ENCODE assay signal across 33 cellular contexts in genomic region chr4:5815641-5816040, GRCh38.
"Had no signal": no experiment of that assay in that cellular context is flagged by ENCODE, and none has a peak within 500 bp of the region (broad histone marks: within the 10 kb centered on the region; RNA-seq: fewer than 3 reads in every experiment).

No MANE protein-coding gene starts in this region.

- H3K36me3 ChIP-seq: SJSA1 had no signal

- H3K4me3 Mint-ChIP-seq: activated CD4-positive, alpha-beta T cell treated with anti-CD3 and anti-CD28 coated beads for 36 hours; activated CD4-positive, alpha-beta T cell treated with anti-CD3 and anti-CD28 coated beads, Interleukin-2, amount 10 ng/mL, durations not matched to agents 7 days and 5 days; activated CD8-positive, alpha-beta T cell treated with anti-CD3 and anti-CD28 coated beads, Interleukin-2, amount 10 ng/mL, durations not matched to agents 7 days and 5 days; activated naive CD4-positive, alpha-beta T cell treated with anti-CD3 and anti-CD28 coated beads, Interleukin-2, amount 10 ng/mL, durations not matched to agents 7 days and 5 days; activated naive CD8-positive, alpha-beta T cell; activated naive CD8-positive, alpha-beta T cell treated with anti-CD3 and anti-CD28 coated beads, Interleukin-2, amount 50 U/mL, for 24 hours; activated T-cell treated with anti-CD3 and anti-CD28 coated beads, Interleukin-2, amount 50 U/mL, for 24 hours; brain; T-helper 1 cell treated with Interleukin-12 subunit alpha and Interleukin-12 subunit beta and Interleukin-4 antibody, amounts not matched to agents 30 μg/mL and 1 μg/mL, for 36 hours; T-helper 2 cell treated with Interferon-gamma antibody and Interleukin-4, amounts not matched to agents 5 μg/mL and 100 μg/mL, for 36 hours; WTC11 had no signal

- H3K4me3 ChIP-seq: SJSA1 had no signal

- DNase-seq: activated CD4-positive, alpha-beta T cell treated with anti-CD3 and anti-CD28 coated beads for 36 hours; activated CD4-positive, alpha-beta T cell treated with anti-CD3 and anti-CD28 coated beads, Interleukin-2, amount 10 ng/mL, durations not matched to agents 7 days and 5 days; activated CD4-positive, alpha-beta T cell treated with anti-CD3 and anti-CD28 coated beads, Interleukin-2, amount 50 U/mL, for 48 hours; activated CD8-positive, alpha-beta T cell treated with anti-CD3 and anti-CD28 coated beads, Interleukin-2, amount 10 ng/mL, durations not matched to agents 7 days and 5 days; activated naive CD4-positive, alpha-beta T cell treated with anti-CD3 and anti-CD28 coated beads, Interleukin-2, amount 10 ng/mL, durations not matched to agents 7 days and 5 days; activated naive CD8-positive, alpha-beta T cell treated with anti-CD3 and anti-CD28 coated beads, Interleukin-2, amount 50 U/mL, for 24 hours; activated T-cell treated with anti-CD3 and anti-CD28 coated beads, Interleukin-2, amount 50 U/mL, for 24 hours; anterior cingulate cortex; central memory CD4-positive, alpha-beta T cell; MM.1S; MV-4-11; NCI-H1092; NCI-H1436 treated with DMSO at 0.1 percent for 48 hours; NCI-H1694 treated with DMSO at 0.1 percent for 48 hours; NCI-H2029; NCI-H2107; NCI-H2171; NCI-H510A; NCI-H526 treated with DMSO at 0.1 percent for 48 hours; NCI-H774; RPMI8226; SHP77 treated with DMSO at 0.1 percent for 48 hours; SK-N-SH had no signal

- H3K4me1 Mint-ChIP-seq: activated CD4-positive, alpha-beta T cell treated with anti-CD3 and anti-CD28 coated beads for 36 hours; activated CD4-positive, alpha-beta T cell treated with anti-CD3 and anti-CD28 coated beads, Interleukin-2, amount 10 ng/mL, durations not matched to agents 7 days and 5 days; activated naive CD4-positive, alpha-beta T cell treated with anti-CD3 and anti-CD28 coated beads, Interleukin-2, amount 10 ng/mL, durations not matched to agents 7 days and 5 days; activated naive CD8-positive, alpha-beta T cell treated with anti-CD3 and anti-CD28 coated beads, Interleukin-2, amount 50 U/mL, for 24 hours; brain had no signal

- H3K4me1 ChIP-seq: SJSA1 had no signal

- H3K36me3 Mint-ChIP-seq: activated naive CD4-positive, alpha-beta T cell treated with anti-CD3 and anti-CD28 coated beads, Interleukin-2, amount 10 ng/mL, durations not matched to agents 7 days and 5 days; activated naive CD8-positive, alpha-beta T cell had no signal

- H3K9me3 Mint-ChIP-seq: activated CD4-positive, alpha-beta T cell treated with anti-CD3 and anti-CD28 coated beads, Interleukin-2, amount 10 ng/mL, durations not matched to agents 7 days and 5 days; activated naive CD4-positive, alpha-beta T cell treated with anti-CD3 and anti-CD28 coated beads, Interleukin-2, amount 10 ng/mL, durations not matched to agents 7 days and 5 days; activated naive CD8-positive, alpha-beta T cell treated with anti-CD3 and anti-CD28 coated beads, Interleukin-2, amount 50 U/mL, for 24 hours; activated T-helper 2 cell treated with anti-CD3 and anti-CD28 coated beads, Interferon-gamma antibody, Interleukin-2, Interleukin-4, amounts not matched to agents 10 μg/mL and 5 μg/mL and 100 μg/mL, durations not matched to agents 14 hours and 24 hours and 36 hours; T-helper 1 cell treated with Interleukin-12 subunit alpha and Interleukin-12 subunit beta and Interleukin-4 antibody, amounts not matched to agents 30 μg/mL and 1 μg/mL, for 36 hours; T-helper 2 cell treated with Interferon-gamma antibody and Interleukin-4, amounts not matched to agents 5 μg/mL and 100 μg/mL, for 36 hours; WTC11 had no signal

- H3K27me3 Mint-ChIP-seq: activated CD4-positive, alpha-beta T cell treated with anti-CD3 and anti-CD28 coated beads, Interleukin-2, amount 10 ng/mL, durations not matched to agents 7 days and 5 days; activated naive CD4-positive, alpha-beta T cell treated with anti-CD3 and anti-CD28 coated beads, Interleukin-2, amount 10 ng/mL, durations not matched to agents 7 days and 5 days; activated naive CD8-positive, alpha-beta T cell; activated naive CD8-positive, alpha-beta T cell treated with anti-CD3 and anti-CD28 coated beads, Interleukin-2, amount 50 U/mL, for 24 hours; activated T-cell treated with anti-CD3 and anti-CD28 coated beads, Interleukin-2, amount 50 U/mL, for 24 hours; brain had no signal

- H3K27ac Mint-ChIP-seq: activated CD4-positive, alpha-beta T cell treated with anti-CD3 and anti-CD28 coated beads for 36 hours; activated CD4-positive, alpha-beta T cell treated with anti-CD3 and anti-CD28 coated beads, Interleukin-2, amount 10 ng/mL, durations not matched to agents 7 days and 5 days; activated CD8-positive, alpha-beta T cell treated with anti-CD3 and anti-CD28 coated beads, Interleukin-2, amount 10 ng/mL, durations not matched to agents 7 days and 5 days; activated naive CD4-positive, alpha-beta T cell treated with anti-CD3 and anti-CD28 coated beads, Interleukin-2, amount 10 ng/mL, durations not matched to agents 7 days and 5 days; activated naive CD8-positive, alpha-beta T cell; activated naive CD8-positive, alpha-beta T cell treated with anti-CD3 and anti-CD28 coated beads, Interleukin-2, amount 50 U/mL, for 24 hours; activated T-cell treated with anti-CD3 and anti-CD28 coated beads, Interleukin-2, amount 50 U/mL, for 24 hours; activated T-helper 2 cell treated with anti-CD3 and anti-CD28 coated beads, Interferon-gamma antibody, Interleukin-2, Interleukin-4, amounts not matched to agents 10 μg/mL and 5 μg/mL and 100 μg/mL, durations not matched to agents 14 hours and 24 hours and 36 hours; T-helper 1 cell treated with Interleukin-12 subunit alpha and Interleukin-12 subunit beta and Interleukin-4 antibody, amounts not matched to agents 30 μg/mL and 1 μg/mL, for 36 hours; T-helper 2 cell treated with Interferon-gamma antibody and Interleukin-4, amounts not matched to agents 5 μg/mL and 100 μg/mL, for 36 hours; WTC11 had no signal

- H3K9me3 ChIP-seq: SJSA1, SK-N-SH had no signal

- H3K27me3 ChIP-seq: SJSA1 had no signal

- ATAC-seq: activated CD4-positive, alpha-beta T cell treated with anti-CD3 and anti-CD28 coated beads for 36 hours; activated CD4-positive, CD25-positive, alpha-beta regulatory T cell treated with anti-CD3 and anti-CD28 coated beads, Interleukin-2, amount 50 U/mL, for 24 hours; activated CD8-positive, alpha-beta T cell treated with anti-CD3 and anti-CD28 coated beads, Interleukin-2, amount 10 ng/mL, durations not matched to agents 7 days and 5 days; activated naive CD8-positive, alpha-beta T cell treated with anti-CD3 and anti-CD28 coated beads, Interleukin-2, amount 50 U/mL, for 24 hours; Panc1; WTC11 had no signal

- H3K27ac ChIP-seq: KMS-11, SJSA1 had no signal
